In the genomic region with DNA sequence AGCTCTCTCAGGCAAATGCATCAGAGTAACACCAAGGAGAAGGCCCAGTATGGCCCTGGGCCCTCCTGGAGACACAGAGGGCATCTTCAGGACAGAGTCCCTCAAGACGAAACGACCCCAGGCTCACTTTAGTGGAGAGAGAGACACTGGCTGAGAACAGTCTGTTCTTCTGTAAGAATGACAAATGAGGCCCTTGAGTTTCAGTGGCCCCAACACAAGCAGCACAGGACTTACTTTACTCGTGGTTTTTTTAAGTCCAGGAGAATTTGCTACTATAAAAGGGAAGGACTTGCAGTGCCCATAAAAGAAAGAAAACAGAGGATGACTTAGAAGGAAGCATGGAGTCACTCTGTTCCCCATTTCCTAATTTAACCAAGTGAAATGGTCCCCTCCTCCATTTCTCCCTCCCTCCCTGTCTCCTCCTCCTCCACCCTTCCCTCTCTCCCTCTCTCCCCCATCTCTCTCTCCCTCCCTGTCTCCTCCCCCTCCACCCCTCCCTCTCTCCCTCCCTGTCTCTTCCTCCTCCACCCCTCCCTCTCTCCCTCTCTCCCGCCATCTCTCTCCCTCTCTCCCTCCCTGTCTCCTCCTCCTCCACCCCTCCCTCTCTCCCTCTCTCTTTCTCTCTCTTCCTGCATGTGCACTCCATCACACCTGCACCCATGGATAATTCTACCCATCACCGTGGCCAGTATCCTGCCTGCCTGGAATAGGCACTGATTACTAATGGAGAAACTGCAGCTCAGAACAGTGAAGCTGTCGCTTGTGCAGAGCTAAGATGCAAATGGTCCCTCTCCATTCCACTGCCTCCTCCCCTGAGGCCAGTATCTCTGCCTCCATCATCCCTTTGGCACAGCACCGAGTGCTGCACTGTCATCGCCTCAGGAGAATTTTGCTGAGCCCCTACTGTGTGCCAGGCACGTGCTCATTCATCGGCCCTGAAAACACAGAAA, we compare ENCODE assay signal across 20 cellular contexts. TPM values are rescaled to one million over a fixed set of nuclear protein-coding genes. Genes with fewer than 3 reads are reported as not detected.
DNase-seq lines count a peak whose midpoint lies in the region; ATAC-seq and TF ChIP-seq lines count a peak whose summit lies in the region.
"Had no signal": no experiment of that assay in that cellular context is flagged by ENCODE, and none has a peak within 500 bp of the region (broad histone marks: within the 10 kb centered on the region; RNA-seq: fewer than 3 reads in every experiment).

No MANE protein-coding gene starts in this region.

- H3K4me3 ChIP-seq in gastroesophageal sphincter, result no peak overlapping the region
- H3K4me3 ChIP-seq in prostate gland, result no peak overlapping the region

- TF ChIP-seq CTCF in gastroesophageal sphincter (IDR thresholded peaks at IDR 0.05) (no peak), prostate gland (IDR thresholded peaks at IDR 0.05) (no peak)

- DNase-seq in AG08396 (ENCODE audit: low spot score) (peak; percentile 1), HEK293T (ENCODE audit: extremely low spot score) (peak; percentile 6), prostate gland (ENCODE audit: low spot score) (peak; percentile 5), A172 (ENCODE audit: low spot score) (no peak), SK-N-DZ (ENCODE audit: low spot score) (no peak), NCI-H345 (lab: John Stamatoyannopoulos, UW) (no peak)
- DNase-seq: activated CD4-positive, alpha-beta T cell treated with anti-CD3 and anti-CD28 coated beads, Interleukin-2, amount 10 ng/mL, durations not matched to agents 7 days and 5 days; activated naive CD4-positive, alpha-beta T cell treated with Interleukin-2 at 50 U/mL for 16 hours; activated T-cell treated with anti-CD3 and anti-CD28 coated beads, Interleukin-2, amount 50 U/mL, for 1 hour; DMS79; effector CD8-positive, alpha-beta T cell; kidney; naive thymus-derived CD4-positive, alpha-beta T cell; NCI-H2029; NCI-H510A; stimulated activated CD4-positive, alpha-beta T cell treated with anti-CD3 and anti-CD28 coated beads, Interleukin-4, amount 100 ng/mL, for 1 hour; T-cell had no signal

- peak; percentile 36 for ATAC-seq in gastroesophageal sphincter

- no peak for TF ChIP-seq POLR2A in gastroesophageal sphincter (IDR thresholded peaks at IDR 0.05)
- no peak for TF ChIP-seq POLR2A in prostate gland (IDR thresholded peaks at IDR 0.05)

- intact Hi-C loops in prostate gland (cut with DNase I), result loop anchor here (2.0 kb wide), 1 partner anchor 45 kb away; no protein-coding TSS in a partner anchor

- peak; percentile 37 for TF ChIP-seq EP300 in gastroesophageal sphincter (IDR thresholded peaks at IDR 0.05)

- H3K27ac ChIP-seq in gastroesophageal sphincter (peak overlapping the region; percentile 43 to 78 (median 66)), prostate gland (peak overlapping the region; percentile 35 to 66)
- H3K27ac ChIP-seq: KMS-11 had no signal

- CTCF ChIA-PET in HEK293T (lab: Yijun Ruan, JAX), result interaction anchor here (0.5 to 1.6 kb wide), 17 partner anchors 11 to 266 kb away, joined by 3 to 10 read pairs (median 3); no protein-coding TSS in a partner anchor

- H3K27me3 ChIP-seq in gastroesophageal sphincter (peaks cover 26% of the 10 kb centered on the region), prostate gland (replicated peaks; ENCODE audit: insufficient read depth) (peaks cover 3% of the 10 kb centered on the region)

- WGBS in gastroesophageal sphincter (ENCODE audit: low coverage in 1 of 2), 2 donors, result 40 to 42% methylated on average over 3 to 5 of the region's 10 CpGs
- WGBS in prostate gland, result 43% methylated on average over 10 of the region's 10 CpGs

- H3K4me1 ChIP-seq in gastroesophageal sphincter (peaks cover 0 to 20% (median 0%) of the 10 kb centered on the region in 3 donors), prostate gland (replicated peaks) (no peaks in the 10 kb centered on the region)

- POLR2A ChIA-PET in HEK293T (lab: Yijun Ruan, JAX), result interaction anchor here (1.0 kb wide), 1 partner anchor 12 kb away, joined by 3 read pairs; no protein-coding TSS in a partner anchor

- H3K9me3 ChIP-seq in gastroesophageal sphincter (peaks cover 0 to 17% (median 0%) of the 10 kb centered on the region in 3 donors), prostate gland (no peaks in the 10 kb centered on the region)

- H3K36me3 ChIP-seq in gastroesophageal sphincter (no peaks in the 10 kb centered on the region), prostate gland (no peaks in the 10 kb centered on the region)

TF ChIP-seq in HEK293T, 16 proteins besides CTCF, POLR2A, EP300 and RAD21:
- TF ChIP-seq BHLHE40 (IDR thresholded peaks at IDR 0.05; ENCODE audit: borderline replicate concordance) (no peak), NFRKB (IDR thresholded peaks at IDR 0.05) (no peak), ZNF384 (IDR thresholded peaks at IDR 0.05) (no peak), HDGF (IDR thresholded peaks at IDR 0.05; ENCODE audit: borderline replicate concordance) (no peak)

RNA-seq across cellular contexts. Expression of a gene that starts 47.3 kb away (rescaled TPM):
- 10 to 100 TPM in 3 of 4 donors, under 1 TPM in 1; 0.40 to 30.2 (median 15.2) TPM for total RNA-seq in gastroesophageal sphincter
- 10 to 100 TPM in 1 of 2 donors, 1 to 10 TPM in 1; 9.8 to 21.9 TPM for total RNA-seq in prostate gland
- 0.19 TPM in 1 of 2 replicates, not detected in the other for total RNA-seq in A172 (2014; rRNA removed; shearing (Covaris generic))
- polyA plus RNA-seq in SK-N-DZ (2014; cell fraction: cytosol; rRNA removed), result 0.24 TPM in 1 of 2 replicates, not detected in the other
- not detected in 2 replicates for polyA plus RNA-seq in SK-N-DZ (2014; cell fraction: nucleus; rRNA removed)
- total RNA-seq: activated CD4-positive, alpha-beta T cell treated with anti-CD3 and anti-CD28 coated beads, Interleukin-2, amount 10 ng/mL, durations not matched to agents 7 days and 5 days; kidney; lung microvascular endothelial cell; T-cell had no signal

Comparison
In these comparisons a context has a peak if more than half of its experiments do, and no peak if none do; other contexts are left out.
1. DNase-seq: peak in AG08396 (single experiment), HEK293T (single experiment) and prostate gland (single experiment); none in A172 (single experiment), SK-N-DZ (single experiment) and NCI-H345 (single experiment).